In the genomic region with DNA sequence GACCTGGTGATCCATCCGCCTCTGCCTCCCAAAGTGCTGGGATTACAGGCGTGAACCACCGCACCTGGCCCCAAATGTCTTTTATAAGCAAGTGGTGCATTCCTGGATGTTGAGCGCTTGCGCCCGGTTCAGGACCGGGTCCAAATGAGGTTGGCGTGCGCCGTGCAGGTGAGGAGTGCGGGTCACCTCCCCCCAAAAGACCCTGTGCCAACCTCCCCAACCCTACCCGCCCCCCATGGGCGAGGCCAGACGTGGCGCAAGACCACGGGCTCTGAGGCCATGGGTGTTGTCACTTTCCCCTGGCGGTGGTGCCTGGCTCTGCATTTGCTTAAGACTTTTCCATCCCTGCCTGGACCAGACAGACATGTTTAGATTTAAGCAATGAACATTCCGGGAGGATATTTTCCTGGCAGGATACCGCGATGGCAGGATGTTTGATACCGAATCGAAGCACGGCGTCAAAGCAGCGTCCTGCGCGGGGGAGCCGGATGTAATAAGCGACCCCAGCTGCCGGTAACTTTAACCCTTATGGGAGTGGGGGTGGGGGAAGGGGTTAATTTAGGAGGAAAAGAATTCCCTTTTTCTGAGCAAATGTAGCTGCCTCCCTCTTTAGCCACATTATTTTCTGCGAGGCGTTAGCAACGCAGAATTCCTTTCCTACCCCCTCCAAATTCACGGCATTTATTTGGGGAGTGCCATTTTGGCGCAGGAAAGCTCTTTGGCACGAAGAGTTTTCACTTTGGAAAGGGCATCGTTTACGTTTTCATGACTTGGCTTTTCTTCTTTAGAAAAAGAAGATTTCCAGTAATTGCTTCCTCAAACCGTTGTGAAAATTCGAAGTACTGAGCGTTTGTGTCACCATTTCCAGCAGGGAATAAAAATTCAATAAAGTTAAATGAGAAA, we compare ENCODE assay signal across 1 cellular context.
A peak's percentile ranks its signal among the peaks of the same experiment; 100 is the strongest.
TF ChIP-seq lines count a peak whose summit lies in the region.

No MANE protein-coding gene starts in this region.

TF ChIP-seq in K562, 482 proteins besides CTCF, POLR2A, EP300 and RAD21 (continued from another document and continues in another):
- TF ChIP-seq ZNF696 (CRISPR knock-in tag; conservative IDR thresholded peaks at IDR 0.05): no peak
- no peak for TF ChIP-seq TAF7 (tag; IDR thresholded peaks at IDR 0.05)
- no peak for TF ChIP-seq ZNF23 (CRISPR knock-in tag; IDR thresholded peaks at IDR 0.05)
- peak; percentile 60 to 81; a peak in 3 of 4 replicates for TF ChIP-seq RCOR1 (IDR thresholded peaks at IDR 0.05; ENCODE audit: borderline replicate concordance in 1 of 2, low read depth in 2 of 2, low read length in 2 of 2)
- TF ChIP-seq TRIM28 (IDR thresholded peaks at IDR 0.05): no peak
- TF ChIP-seq THAP12 (CRISPR knock-in tag; IDR thresholded peaks at IDR 0.05): peak; percentile 26; the same call in 1 of the 2 replicates
- TF ChIP-seq, protein P1, sequence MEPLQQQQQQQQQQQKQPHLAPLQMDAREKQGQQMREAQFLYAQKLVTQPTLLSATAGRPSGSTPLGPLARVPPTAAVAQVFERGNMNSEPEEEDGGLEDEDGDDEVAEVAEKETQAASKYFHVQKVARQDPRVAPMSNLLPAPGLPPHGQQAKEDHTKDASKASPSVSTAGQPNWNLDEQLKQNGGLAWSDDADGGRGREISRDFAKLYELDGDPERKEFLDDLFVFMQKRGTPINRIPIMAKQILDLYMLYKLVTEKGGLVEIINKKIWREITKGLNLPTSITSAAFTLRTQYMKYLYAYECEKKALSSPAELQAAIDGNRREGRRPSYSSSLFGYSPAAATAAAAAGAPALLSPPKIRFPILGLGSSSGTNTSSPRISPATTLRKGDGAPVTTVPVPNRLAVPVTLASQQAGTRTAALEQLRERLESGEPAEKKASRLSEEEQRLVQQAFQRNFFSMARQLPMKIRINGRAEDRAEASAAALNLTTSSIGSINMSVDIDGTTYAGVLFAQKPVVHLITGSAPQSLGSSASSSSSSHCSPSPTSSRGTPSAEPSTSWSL (CRISPR knock-in tag; IDR thresholded peaks at IDR 0.05; ENCODE audit: borderline replicate concordance): no peak
- TF ChIP-seq, protein P2, sequence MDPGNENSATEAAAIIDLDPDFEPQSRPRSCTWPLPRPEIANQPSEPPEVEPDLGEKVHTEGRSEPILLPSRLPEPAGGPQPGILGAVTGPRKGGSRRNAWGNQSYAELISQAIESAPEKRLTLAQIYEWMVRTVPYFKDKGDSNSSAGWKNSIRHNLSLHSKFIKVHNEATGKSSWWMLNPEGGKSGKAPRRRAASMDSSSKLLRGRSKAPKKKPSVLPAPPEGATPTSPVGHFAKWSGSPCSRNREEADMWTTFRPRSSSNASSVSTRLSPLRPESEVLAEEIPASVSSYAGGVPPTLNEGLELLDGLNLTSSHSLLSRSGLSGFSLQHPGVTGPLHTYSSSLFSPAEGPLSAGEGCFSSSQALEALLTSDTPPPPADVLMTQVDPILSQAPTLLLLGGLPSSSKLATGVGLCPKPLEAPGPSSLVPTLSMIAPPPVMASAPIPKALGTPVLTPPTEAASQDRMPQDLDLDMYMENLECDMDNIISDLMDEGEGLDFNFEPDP (CRISPR knock-in tag; IDR thresholded peaks at IDR 0.05): no peak; the same call in 1 of the 2 replicates
- no peak for TF ChIP-seq DPF2 (IDR thresholded peaks at IDR 0.05)
- no peak for TF ChIP-seq HNRNPLL (IDR thresholded peaks at IDR 0.05; ENCODE audit: low read depth, low read length, poor library complexity, severe bottlenecking)
- no peak for TF ChIP-seq TRIM24 (IDR thresholded peaks at IDR 0.05)
- TF ChIP-seq SIX5 (IDR thresholded peaks at IDR 0.05; ENCODE audit: borderline replicate concordance in 1 of 2, insufficient read depth in 1 of 2, low read depth in 1 of 2, low read length in 2 of 2): no peak
- peak; percentile 13 for TF ChIP-seq TEAD4 (IDR thresholded peaks at IDR 0.05; ENCODE audit: low read length)
- no peak for TF ChIP-seq TEAD4 (CRISPR knock-in tag; IDR thresholded peaks at IDR 0.05; ENCODE audit: borderline replicate concordance)
- TF ChIP-seq KLF6 (CRISPR knock-in tag; IDR thresholded peaks at IDR 0.05; ENCODE audit: borderline replicate concordance): 0 out of 2 replicates have a peak, but pooled peaks have one; percentile 42
- TF ChIP-seq TEAD2 (tag; IDR thresholded peaks at IDR 0.05): no peak
- no peak for TF ChIP-seq ZNF778 (CRISPR knock-in tag; IDR thresholded peaks at IDR 0.05)
- TF ChIP-seq ZNF584 (CRISPR knock-in tag; IDR thresholded peaks at IDR 0.05; ENCODE audit: low read depth): no peak
- TF ChIP-seq PHF8 (IDR thresholded peaks at IDR 0.05; ENCODE audit: borderline replicate concordance, low read length): 0 out of 2 replicates have a peak, but pooled peaks have one; percentile 5
- TF ChIP-seq, protein P3, sequence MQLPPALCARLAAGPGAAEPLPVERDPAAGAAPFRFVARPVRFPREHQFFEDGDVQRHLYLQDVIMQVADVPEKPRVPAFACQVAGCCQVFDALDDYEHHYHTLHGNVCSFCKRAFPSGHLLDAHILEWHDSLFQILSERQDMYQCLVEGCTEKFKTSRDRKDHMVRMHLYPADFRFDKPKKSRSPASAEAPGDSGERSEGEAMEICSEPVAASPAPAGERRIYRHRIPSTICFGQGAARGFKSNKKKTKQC (CRISPR knock-in tag; IDR thresholded peaks at IDR 0.05): no peak
- no peak for TF ChIP-seq ZNF717 (CRISPR knock-in tag; IDR thresholded peaks at IDR 0.05)
- no peak for TF ChIP-seq PTRF (tag; IDR thresholded peaks at IDR 0.05)
- no peak for TF ChIP-seq NFATC3 (IDR thresholded peaks at IDR 0.05)
- TF ChIP-seq CTBP1 (IDR thresholded peaks at IDR 0.05; ENCODE audit: borderline replicate concordance): peak; percentile 95
- no peak for TF ChIP-seq ZNF24 (IDR thresholded peaks at IDR 0.05)
- no peak for TF ChIP-seq ZNF551 (CRISPR knock-in tag; IDR thresholded peaks at IDR 0.05)
- TF ChIP-seq ZNF431 (CRISPR knock-in tag; IDR thresholded peaks at IDR 0.05): no peak
- TF ChIP-seq, protein P4, sequence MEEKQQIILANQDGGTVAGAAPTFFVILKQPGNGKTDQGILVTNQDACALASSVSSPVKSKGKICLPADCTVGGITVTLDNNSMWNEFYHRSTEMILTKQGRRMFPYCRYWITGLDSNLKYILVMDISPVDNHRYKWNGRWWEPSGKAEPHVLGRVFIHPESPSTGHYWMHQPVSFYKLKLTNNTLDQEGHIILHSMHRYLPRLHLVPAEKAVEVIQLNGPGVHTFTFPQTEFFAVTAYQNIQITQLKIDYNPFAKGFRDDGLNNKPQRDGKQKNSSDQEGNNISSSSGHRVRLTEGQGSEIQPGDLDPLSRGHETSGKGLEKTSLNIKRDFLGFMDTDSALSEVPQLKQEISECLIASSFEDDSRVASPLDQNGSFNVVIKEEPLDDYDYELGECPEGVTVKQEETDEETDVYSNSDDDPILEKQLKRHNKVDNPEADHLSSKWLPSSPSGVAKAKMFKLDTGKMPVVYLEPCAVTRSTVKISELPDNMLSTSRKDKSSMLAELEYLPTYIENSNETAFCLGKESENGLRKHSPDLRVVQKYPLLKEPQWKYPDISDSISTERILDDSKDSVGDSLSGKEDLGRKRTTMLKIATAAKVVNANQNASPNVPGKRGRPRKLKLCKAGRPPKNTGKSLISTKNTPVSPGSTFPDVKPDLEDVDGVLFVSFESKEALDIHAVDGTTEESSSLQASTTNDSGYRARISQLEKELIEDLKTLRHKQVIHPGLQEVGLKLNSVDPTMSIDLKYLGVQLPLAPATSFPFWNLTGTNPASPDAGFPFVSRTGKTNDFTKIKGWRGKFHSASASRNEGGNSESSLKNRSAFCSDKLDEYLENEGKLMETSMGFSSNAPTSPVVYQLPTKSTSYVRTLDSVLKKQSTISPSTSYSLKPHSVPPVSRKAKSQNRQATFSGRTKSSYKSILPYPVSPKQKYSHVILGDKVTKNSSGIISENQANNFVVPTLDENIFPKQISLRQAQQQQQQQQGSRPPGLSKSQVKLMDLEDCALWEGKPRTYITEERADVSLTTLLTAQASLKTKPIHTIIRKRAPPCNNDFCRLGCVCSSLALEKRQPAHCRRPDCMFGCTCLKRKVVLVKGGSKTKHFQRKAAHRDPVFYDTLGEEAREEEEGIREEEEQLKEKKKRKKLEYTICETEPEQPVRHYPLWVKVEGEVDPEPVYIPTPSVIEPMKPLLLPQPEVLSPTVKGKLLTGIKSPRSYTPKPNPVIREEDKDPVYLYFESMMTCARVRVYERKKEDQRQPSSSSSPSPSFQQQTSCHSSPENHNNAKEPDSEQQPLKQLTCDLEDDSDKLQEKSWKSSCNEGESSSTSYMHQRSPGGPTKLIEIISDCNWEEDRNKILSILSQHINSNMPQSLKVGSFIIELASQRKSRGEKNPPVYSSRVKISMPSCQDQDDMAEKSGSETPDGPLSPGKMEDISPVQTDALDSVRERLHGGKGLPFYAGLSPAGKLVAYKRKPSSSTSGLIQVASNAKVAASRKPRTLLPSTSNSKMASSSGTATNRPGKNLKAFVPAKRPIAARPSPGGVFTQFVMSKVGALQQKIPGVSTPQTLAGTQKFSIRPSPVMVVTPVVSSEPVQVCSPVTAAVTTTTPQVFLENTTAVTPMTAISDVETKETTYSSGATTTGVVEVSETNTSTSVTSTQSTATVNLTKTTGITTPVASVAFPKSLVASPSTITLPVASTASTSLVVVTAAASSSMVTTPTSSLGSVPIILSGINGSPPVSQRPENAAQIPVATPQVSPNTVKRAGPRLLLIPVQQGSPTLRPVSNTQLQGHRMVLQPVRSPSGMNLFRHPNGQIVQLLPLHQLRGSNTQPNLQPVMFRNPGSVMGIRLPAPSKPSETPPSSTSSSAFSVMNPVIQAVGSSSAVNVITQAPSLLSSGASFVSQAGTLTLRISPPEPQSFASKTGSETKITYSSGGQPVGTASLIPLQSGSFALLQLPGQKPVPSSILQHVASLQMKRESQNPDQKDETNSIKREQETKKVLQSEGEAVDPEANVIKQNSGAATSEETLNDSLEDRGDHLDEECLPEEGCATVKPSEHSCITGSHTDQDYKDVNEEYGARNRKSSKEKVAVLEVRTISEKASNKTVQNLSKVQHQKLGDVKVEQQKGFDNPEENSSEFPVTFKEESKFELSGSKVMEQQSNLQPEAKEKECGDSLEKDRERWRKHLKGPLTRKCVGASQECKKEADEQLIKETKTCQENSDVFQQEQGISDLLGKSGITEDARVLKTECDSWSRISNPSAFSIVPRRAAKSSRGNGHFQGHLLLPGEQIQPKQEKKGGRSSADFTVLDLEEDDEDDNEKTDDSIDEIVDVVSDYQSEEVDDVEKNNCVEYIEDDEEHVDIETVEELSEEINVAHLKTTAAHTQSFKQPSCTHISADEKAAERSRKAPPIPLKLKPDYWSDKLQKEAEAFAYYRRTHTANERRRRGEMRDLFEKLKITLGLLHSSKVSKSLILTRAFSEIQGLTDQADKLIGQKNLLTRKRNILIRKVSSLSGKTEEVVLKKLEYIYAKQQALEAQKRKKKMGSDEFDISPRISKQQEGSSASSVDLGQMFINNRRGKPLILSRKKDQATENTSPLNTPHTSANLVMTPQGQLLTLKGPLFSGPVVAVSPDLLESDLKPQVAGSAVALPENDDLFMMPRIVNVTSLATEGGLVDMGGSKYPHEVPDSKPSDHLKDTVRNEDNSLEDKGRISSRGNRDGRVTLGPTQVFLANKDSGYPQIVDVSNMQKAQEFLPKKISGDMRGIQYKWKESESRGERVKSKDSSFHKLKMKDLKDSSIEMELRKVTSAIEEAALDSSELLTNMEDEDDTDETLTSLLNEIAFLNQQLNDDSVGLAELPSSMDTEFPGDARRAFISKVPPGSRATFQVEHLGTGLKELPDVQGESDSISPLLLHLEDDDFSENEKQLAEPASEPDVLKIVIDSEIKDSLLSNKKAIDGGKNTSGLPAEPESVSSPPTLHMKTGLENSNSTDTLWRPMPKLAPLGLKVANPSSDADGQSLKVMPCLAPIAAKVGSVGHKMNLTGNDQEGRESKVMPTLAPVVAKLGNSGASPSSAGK (IDR thresholded peaks at IDR 0.05): 0 out of 2 replicates have a peak, but pooled peaks have one; percentile 38
- TF ChIP-seq, protein P5, sequence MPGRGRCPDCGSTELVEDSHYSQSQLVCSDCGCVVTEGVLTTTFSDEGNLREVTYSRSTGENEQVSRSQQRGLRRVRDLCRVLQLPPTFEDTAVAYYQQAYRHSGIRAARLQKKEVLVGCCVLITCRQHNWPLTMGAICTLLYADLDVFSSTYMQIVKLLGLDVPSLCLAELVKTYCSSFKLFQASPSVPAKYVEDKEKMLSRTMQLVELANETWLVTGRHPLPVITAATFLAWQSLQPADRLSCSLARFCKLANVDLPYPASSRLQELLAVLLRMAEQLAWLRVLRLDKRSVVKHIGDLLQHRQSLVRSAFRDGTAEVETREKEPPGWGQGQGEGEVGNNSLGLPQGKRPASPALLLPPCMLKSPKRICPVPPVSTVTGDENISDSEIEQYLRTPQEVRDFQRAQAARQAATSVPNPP (IDR thresholded peaks at IDR 0.05; ENCODE audit: borderline replicate concordance, insufficient read depth, insufficient read length): no peak
- no peak for TF ChIP-seq NR3C1 (CRISPR knock-in tag; IDR thresholded peaks at IDR 0.05)
- TF ChIP-seq TAF1 (IDR thresholded peaks at IDR 0.05; ENCODE audit: control insufficient read depth, extremely low read depth, insufficient read depth, low read length, severe bottlenecking): peak; percentile 19
- TF ChIP-seq ZNF217 (CRISPR knock-in tag; IDR thresholded peaks at IDR 0.05): no peak
- TF ChIP-seq SMAD2 (IDR thresholded peaks at IDR 0.05; ENCODE audit: low read depth, low read length): no peak
- no peak for TF ChIP-seq SNIP1 (IDR thresholded peaks at IDR 0.05; ENCODE audit: low read depth)
- TF ChIP-seq, protein P6, sequence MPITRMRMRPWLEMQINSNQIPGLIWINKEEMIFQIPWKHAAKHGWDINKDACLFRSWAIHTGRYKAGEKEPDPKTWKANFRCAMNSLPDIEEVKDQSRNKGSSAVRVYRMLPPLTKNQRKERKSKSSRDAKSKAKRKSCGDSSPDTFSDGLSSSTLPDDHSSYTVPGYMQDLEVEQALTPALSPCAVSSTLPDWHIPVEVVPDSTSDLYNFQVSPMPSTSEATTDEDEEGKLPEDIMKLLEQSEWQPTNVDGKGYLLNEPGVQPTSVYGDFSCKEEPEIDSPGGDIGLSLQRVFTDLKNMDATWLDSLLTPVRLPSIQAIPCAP (CRISPR knock-in tag; IDR thresholded peaks at IDR 0.05; ENCODE audit: borderline replicate concordance): no peak
- no peak for TF ChIP-seq FOS (IDR thresholded peaks at IDR 0.05; ENCODE audit: extremely low read depth, insufficient read length)
- peak; percentile 65; the same call in 1 of the 2 replicates for TF ChIP-seq XRCC5 (IDR thresholded peaks at IDR 0.05; ENCODE audit: low read depth, low read length)
- TF ChIP-seq STAT5B (CRISPR knock-in tag; IDR thresholded peaks at IDR 0.05): no peak
- no peak for TF ChIP-seq ZNF764 (CRISPR knock-in tag; IDR thresholded peaks at IDR 0.05; ENCODE audit: low read depth)
- TF ChIP-seq PCBP1 (IDR thresholded peaks at IDR 0.05; ENCODE audit: low read depth, low read length, poor library complexity, severe bottlenecking): peak; percentile 46
- TF ChIP-seq CCAR2 (IDR thresholded peaks at IDR 0.05; ENCODE audit: low read depth, low read length): no peak
